ENCODE assay signal across 18 cellular contexts in the genomic region with DNA sequence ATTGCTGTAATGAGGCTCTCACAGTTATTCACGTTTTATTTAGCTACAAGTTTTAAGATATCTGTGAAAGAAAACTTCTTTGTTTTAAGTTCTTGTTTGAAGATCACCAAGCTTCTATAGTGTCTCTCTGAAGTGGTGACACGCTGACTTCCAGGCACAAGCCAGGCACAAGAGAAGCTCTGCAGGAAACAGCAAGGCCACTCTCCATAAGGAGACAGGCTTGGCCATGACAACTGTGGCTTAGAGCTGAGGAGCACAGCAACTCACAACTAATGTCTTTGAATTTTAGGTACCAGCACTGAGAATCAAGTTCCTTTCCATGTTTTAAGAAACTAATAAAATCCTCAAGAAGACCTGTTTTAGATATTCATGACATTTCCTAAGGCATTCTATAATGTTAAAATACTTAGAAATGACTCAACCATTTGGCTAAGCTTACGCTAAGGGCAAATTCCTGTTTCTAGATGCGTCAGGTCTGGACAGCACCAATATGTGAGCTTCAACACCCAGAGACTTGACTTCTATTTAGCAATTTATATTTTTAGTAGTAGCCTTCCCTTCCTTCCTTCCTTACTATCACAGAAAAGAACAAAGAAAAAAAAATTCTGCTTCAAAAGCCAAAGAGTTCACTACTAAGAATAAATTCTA. TPM values are rescaled to one million over a fixed set of nuclear protein-coding genes. Genes with fewer than 3 reads are reported as not detected.
DNase-seq lines count a peak whose midpoint lies in the region; ATAC-seq, FAIRE-seq and TF ChIP-seq lines count a peak whose summit lies in the region.
"Had no signal": no experiment of that assay in that cellular context is flagged by ENCODE, and none has a peak within 500 bp of the region (broad histone marks: within the 10 kb centered on the region; RNA-seq: fewer than 3 reads in every experiment).

No MANE protein-coding gene starts in this region.

- H3K9me3 Mint-ChIP-seq in HFFc6 (no peaks in the 10 kb centered on the region), WTC11 (no peaks in the 10 kb centered on the region)
- H3K9me3 Mint-ChIP-seq: activated B cell treated with CpG ODN at 0.5 μM for 24 hours; activated naive CD4-positive, alpha-beta T cell treated with anti-CD3 and anti-CD28 coated beads, Interleukin-2, amount 50 U/mL, for 72 hours; naive B cell had no signal

- TF ChIP-seq CTCF in HFFc6 (IDR thresholded peaks at IDR 0.05) (no peak), WTC11 (IDR thresholded peaks at IDR 0.05) (no peak), fibroblast of lung (conservative IDR thresholded peaks at IDR 0.05 in 1 of 2, IDR thresholded peaks at IDR 0.05 in 1 of 2; ENCODE audit: low read depth in 1 of 2, low read length in 2 of 2) (no peak), kidney (IDR thresholded peaks at IDR 0.05; ENCODE audit: borderline replicate concordance, extremely low read depth, insufficient read depth) (no peak)

- H3K4me3 Mint-ChIP-seq in HFFc6 (no peak overlapping the region), WTC11 (no peak overlapping the region)
- H3K4me3 Mint-ChIP-seq: activated B cell treated with CpG ODN at 0.5 μM for 24 hours, B cell, naive B cell had no signal

- H3K27me3 Mint-ChIP-seq in HFFc6 (ENCODE audit: insufficient read depth) (no peaks in the 10 kb centered on the region; the same call in 1 of the 2 replicates), WTC11 (ENCODE audit: low read depth) (no peaks in the 10 kb centered on the region)
- H3K27me3 Mint-ChIP-seq: activated B cell treated with CpG ODN at 0.5 μM for 24 hours, B cell, naive B cell had no signal

- no peak for FAIRE-seq in kidney (lab: Jason Lieb, UNC)
- FAIRE-seq: K562 had no signal

- peak; percentile 49; the same call in 1 of the 2 replicates for ATAC-seq in WTC11
- ATAC-seq: activated naive CD4-positive, alpha-beta T cell treated with anti-CD3 and anti-CD28 coated beads, Interleukin-2, amount 50 U/mL, for 72 hours; K562; sciatic nerve had no signal

- intact Hi-C loops in kidney (cut with DNase I) = no loop called here

- DNase-seq in HFFc6 = peak; percentile 64
- DNase-seq in WTC11 (ENCODE audit: low spot score) = no peak
- peak; percentile 76 to 85 for DNase-seq in fibroblast of lung (ENCODE audit: low read depth in 2 of 2)
- peak; percentile 70 for DNase-seq in non-pigmented ciliary epithelial cell (ENCODE audit: low read depth)
- DNase-seq in C1 segment of cervical spinal cord (lab: John Stamatoyannopoulos, UW) = no peak
- DNase-seq in SHP77 treated with DMSO at 0.1 percent for 48 hours (lab: John Stamatoyannopoulos, UW) = no peak
- no peak for DNase-seq in HuH-7 (ENCODE audit: low spot score)
- no peak for DNase-seq in kidney
- DNase-seq: activated B cell treated with CpG ODN at 0.5 μM for 24 hours; DMS79 treated with DMSO at 0.1 percent for 48 hours; kidney glomerular epithelial cell; naive B cell; NCI-H226; stimulated activated CD4-positive, alpha-beta T cell treated with anti-CD3 and anti-CD28 coated beads, Interleukin-4, amount 100 ng/mL, for 24 hours had no signal

- no peak overlapping the region for H3K27ac ChIP-seq in fibroblast of lung (ENCODE audit: insufficient read depth, low read length)
- no peak overlapping the region for H3K27ac ChIP-seq in kidney (ENCODE audit: low read depth in 2 of 2, low read length in 2 of 2)

- no peaks in the 10 kb centered on the region for H3K27me3 ChIP-seq in fibroblast of lung (ENCODE audit: control insufficient read depth, insufficient read depth, low read length)

- H3K4me1 ChIP-seq in fibroblast of lung (ENCODE audit: control insufficient read depth, extremely low read depth, insufficient read depth, low read length) (peaks cover 2% of the 10 kb centered on the region), kidney (ENCODE audit: control insufficient read depth in 1 of 2, insufficient read depth in 1 of 2, low read depth in 1 of 2, low read length in 2 of 2) (peaks cover 10 to 23% of the 10 kb centered on the region in 2 donors)

- peaks cover 9% of the 10 kb centered on the region for H3K36me3 Mint-ChIP-seq in HFFc6 (ENCODE audit: low read depth)
- H3K36me3 Mint-ChIP-seq in WTC11 = no peaks in the 10 kb centered on the region; the same call in 1 of the 2 replicates

- H3K27ac Mint-ChIP-seq in HFFc6 (peak overlapping the region; percentile 59; the same call in 1 of the 2 replicates), WTC11 (peak overlapping the region; percentile 92)
- H3K27ac Mint-ChIP-seq: activated B cell treated with CpG ODN at 0.5 μM for 24 hours; activated naive CD4-positive, alpha-beta T cell treated with anti-CD3 and anti-CD28 coated beads, Interleukin-2, amount 50 U/mL, for 72 hours; B cell had no signal

- H3K4me2 ChIP-seq in fibroblast of lung (ENCODE audit: extremely low read depth, insufficient read depth, low read length) = no peak overlapping the region

- no peak overlapping the region for H2AFZ ChIP-seq in fibroblast of lung (ENCODE audit: low read length)

- H3K4me1 Mint-ChIP-seq in HFFc6 (ENCODE audit: low read depth) (peaks cover 64% of the 10 kb centered on the region), WTC11 (peaks cover 94% of the 10 kb centered on the region)

- CTCF ChIA-PET in WTC11 (lab: Charles Lee) = no interaction called here

- no peak overlapping the region for H3K9ac ChIP-seq in fibroblast of lung (ENCODE audit: insufficient read depth, low read length)
- H3K9ac ChIP-seq in kidney (ENCODE audit: low read length in 2 of 2) = no peak overlapping the region

- H3K36me3 ChIP-seq in fibroblast of lung (ENCODE audit: control insufficient read depth, insufficient read depth, low read length) (no peaks in the 10 kb centered on the region), kidney (ENCODE audit: control insufficient read depth in 1 of 2, insufficient read depth in 2 of 2, low read length in 2 of 2) (no peaks in the 10 kb centered on the region)

- H3K4me3 ChIP-seq in fibroblast of lung (replicated peaks in 1 of 4; ENCODE audit: control extremely low read depth in 1 of 4, insufficient read depth in 1 of 4, low read depth in 3 of 4, low read length in 4 of 4) (no peak overlapping the region), kidney (ENCODE audit: low read length in 2 of 2) (no peak overlapping the region)
- H3K4me3 ChIP-seq: K562 had no signal

- H4K20me1 ChIP-seq in fibroblast of lung (ENCODE audit: control insufficient read depth, extremely low read depth, insufficient read depth, low read length) = no peaks in the 10 kb centered on the region

- H3K79me2 ChIP-seq in fibroblast of lung (ENCODE audit: control insufficient read depth, insufficient read depth, low read length) = peaks cover 55% of the 10 kb centered on the region

- H3K9me3 ChIP-seq in fibroblast of lung (ENCODE audit: control insufficient read depth, insufficient read depth, low read depth, low read length) (no peaks in the 10 kb centered on the region), kidney (ENCODE audit: control insufficient read depth in 1 of 2, low read length in 2 of 2) (no peaks in the 10 kb centered on the region)

- POLR2A ChIA-PET in WTC11 (lab: Charles Lee) = no interaction called here

TF ChIP-seq in WTC11, 78 proteins besides CTCF, POLR2A, EP300 and RAD21:
- no peak for TF ChIP-seq EMX1 (CRISPR knock-in tag; IDR thresholded peaks at IDR 0.05)
- TF ChIP-seq ZNF423 (CRISPR knock-in tag; IDR thresholded peaks at IDR 0.05) = no peak

RNA-seq across cellular contexts. Expression of gene APP, which starts 40.2 kb away (rescaled TPM):
- total RNA-seq in HFFc6 (2021; fragmentation: NEBNext Ultra II Directional; extraction: Animal tissue kit (Norgen Biotek cat#: 25700)) = 100 to 1,000 TPM; 396 to 438 (median 425) TPM
- total RNA-seq in WTC11 (2021) = 560 to 657 TPM (median 656 TPM) in 3 replicates
- total RNA-seq in fibroblast of lung = 569 and 633 TPM in 2 replicates
- 828 and 1,088 TPM in 2 replicates for polyA plus RNA-seq in fibroblast of lung
- 433 and 638 TPM in 2 replicates for polyA plus RNA-seq in fibroblast of lung (2012)
- 281 and 375 TPM in 2 replicates for polyA minus RNA-seq in fibroblast of lung (ENCODE audit: low replicate concordance)
- total RNA-seq in kidney = 1,303 TPM
- 472 TPM for polyA plus RNA-seq in kidney (ENCODE audit: insufficient read depth, low read depth, low replicate concordance)

Comparison
In these comparisons a context has a peak if more than half of its experiments do, and no peak if none do; other contexts are left out.
1. DNase-seq: peak in HFFc6 (single experiment), fibroblast of lung (2 of 2) and non-pigmented ciliary epithelial cell (single experiment); none in WTC11 (single experiment), C1 segment of cervical spinal cord (0 of 14), SHP77 treated with DMSO at 0.1 percent for 48 hours (single experiment), HuH-7 (single experiment) and kidney (single experiment).